In the genomic region with DNA sequence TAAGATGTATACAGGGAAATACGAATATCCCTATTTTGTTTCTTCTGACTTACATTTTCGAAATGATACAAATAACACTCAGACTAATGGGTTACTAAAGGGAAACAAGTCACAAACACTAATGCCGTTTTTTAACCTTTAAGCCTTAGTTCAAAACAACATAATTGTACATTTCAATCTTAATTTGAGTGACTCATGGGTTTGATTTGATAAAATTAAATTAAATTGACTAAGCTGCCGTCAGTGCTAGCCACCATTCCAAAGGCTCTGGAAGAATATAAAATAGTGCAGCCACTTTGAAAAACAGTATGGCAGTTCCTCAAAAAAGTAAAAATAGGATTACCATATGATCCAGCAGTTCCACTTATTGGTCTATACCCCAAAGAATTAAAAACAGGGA, we compare ENCODE assay signal across 1 cellular context.
TF ChIP-seq lines count a peak whose summit lies in the region.

No MANE protein-coding gene starts in this region.

TF ChIP-seq in SK-N-SH treated with all-trans-retinoic acid at 6 μM for 48 hours, 23 proteins besides CTCF, POLR2A, EP300 and RAD21 (continued from another document):
- TF ChIP-seq, protein P1, sequence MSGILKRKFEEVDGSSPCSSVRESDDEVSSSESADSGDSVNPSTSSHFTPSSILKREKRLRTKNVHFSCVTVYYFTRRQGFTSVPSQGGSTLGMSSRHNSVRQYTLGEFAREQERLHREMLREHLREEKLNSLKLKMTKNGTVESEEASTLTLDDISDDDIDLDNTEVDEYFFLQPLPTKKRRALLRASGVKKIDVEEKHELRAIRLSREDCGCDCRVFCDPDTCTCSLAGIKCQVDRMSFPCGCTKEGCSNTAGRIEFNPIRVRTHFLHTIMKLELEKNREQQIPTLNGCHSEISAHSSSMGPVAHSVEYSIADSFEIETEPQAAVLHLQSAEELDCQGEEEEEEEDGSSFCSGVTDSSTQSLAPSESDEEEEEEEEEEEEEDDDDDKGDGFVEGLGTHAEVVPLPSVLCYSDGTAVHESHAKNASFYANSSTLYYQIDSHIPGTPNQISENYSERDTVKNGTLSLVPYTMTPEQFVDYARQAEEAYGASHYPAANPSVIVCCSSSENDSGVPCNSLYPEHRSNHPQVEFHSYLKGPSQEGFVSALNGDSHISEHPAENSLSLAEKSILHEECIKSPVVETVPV (CRISPR knock-in tag; IDR thresholded peaks at IDR 0.05): 0 out of 2 replicates have a peak, but pooled peaks have one; percentile 22
- TF ChIP-seq POU6F1 (CRISPR knock-in tag; IDR thresholded peaks at IDR 0.05; ENCODE audit: borderline replicate concordance, low read depth) (no peak), ZFP3 (CRISPR knock-in tag; IDR thresholded peaks at IDR 0.05) (0 out of 2 replicates have a peak, but pooled peaks have one; percentile 74), BACH2 (CRISPR knock-in tag; IDR thresholded peaks at IDR 0.05; ENCODE audit: borderline replicate concordance) (no peak), ISL1 (CRISPR knock-in tag; IDR thresholded peaks at IDR 0.05) (peak; percentile 89)
